8 cellular contexts compared by ENCODE assay signal in the genomic region with DNA sequence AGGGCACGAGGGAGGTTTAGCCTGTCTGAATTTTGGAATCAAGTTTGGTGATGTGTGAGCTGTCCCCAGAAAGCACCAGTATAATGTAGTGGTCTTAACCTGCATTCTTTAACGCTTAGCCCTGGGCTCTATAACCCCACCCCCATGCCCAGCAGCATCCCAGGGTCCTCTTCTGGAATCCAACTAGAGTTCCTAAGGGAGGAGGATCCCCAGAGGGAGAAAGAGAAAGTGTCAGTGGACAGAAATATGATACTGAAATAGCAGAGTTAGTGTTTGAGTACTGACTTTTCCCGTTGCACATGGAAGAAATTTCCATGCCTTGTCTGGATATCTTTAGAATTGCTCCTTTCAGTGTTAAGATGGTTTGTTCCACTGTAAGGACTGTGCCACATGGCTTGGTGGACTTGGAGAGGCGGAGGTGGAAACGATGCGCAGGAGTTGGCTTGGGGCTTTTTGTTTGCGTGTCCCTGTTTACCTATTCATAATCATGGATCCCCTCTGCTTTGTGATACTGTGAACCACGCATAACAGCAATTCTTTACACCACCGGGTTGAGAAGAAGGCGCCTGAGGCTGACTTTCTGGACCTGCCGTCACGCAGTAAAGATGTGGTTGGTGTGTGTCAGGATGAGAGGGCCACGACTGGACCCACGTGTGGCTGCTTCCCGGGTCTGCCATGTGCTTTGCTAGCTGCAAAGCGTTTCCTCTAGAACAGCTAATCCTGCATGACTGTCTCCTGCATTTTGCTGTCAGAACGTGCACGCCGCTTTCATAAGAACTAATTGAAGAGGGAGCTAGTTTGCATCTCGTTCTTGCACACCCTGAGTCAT.
DNase-seq lines count a peak whose midpoint lies in the region; ATAC-seq and TF ChIP-seq lines count a peak whose summit lies in the region.

No MANE protein-coding gene starts in this region.

- intact Hi-C loops in A673 (cut with micrococcal nuclease; ENCODE audit: unreplicated experiment): no loop called here

- H3K36me3 ChIP-seq in A673 (ENCODE audit: insufficient read depth, low read length, poor library complexity, severe bottlenecking) (no peaks in the 10 kb centered on the region), adipocyte (ENCODE audit: control insufficient read depth, insufficient read depth, low read length, severe bottlenecking) (peaks cover 3% of the 10 kb centered on the region), right atrium auricular region (peaks cover 2% of the 10 kb centered on the region)

- peak; percentile 44 for ATAC-seq in GM18907 (IDR thresholded peaks at IDR 0.05; ENCODE audit: unreplicated experiment)
- ATAC-seq in HG03175 (IDR thresholded peaks at IDR 0.05; ENCODE audit: unreplicated experiment): peak; percentile 51

- H3K9ac ChIP-seq in adipocyte (ENCODE audit: low read length): peak overlapping the region; percentile 86

- H3K4me1 ChIP-seq in A673 (ENCODE audit: insufficient read depth, low read length, poor library complexity, severe bottlenecking): peaks cover 35% of the 10 kb centered on the region
- H3K4me1 ChIP-seq in adipocyte (ENCODE audit: control insufficient read depth, insufficient read depth, low read length): peaks cover 27% of the 10 kb centered on the region
- peaks cover 0 to 50% of the 10 kb centered on the region in 2 donors for H3K4me1 ChIP-seq in right atrium auricular region

- DNase-seq in A673 (ENCODE audit: low spot score): peak; percentile 76
- DNase-seq in RPMI8226: peak; percentile 64
- DNase-seq in adipocyte (ENCODE audit: low read depth): peak; percentile 74
- DNase-seq in right atrium auricular region (ENCODE audit: low spot score): no peak
- no peak for DNase-seq in retinal pigment epithelial cell (ENCODE audit: low read depth)
- no peak for DNase-seq in NCI-H187 (lab: John Stamatoyannopoulos, UW)

- H3K9me3 ChIP-seq in A673 (ENCODE audit: low read depth, low read length, poor library complexity, severe bottlenecking): no peaks in the 10 kb centered on the region
- H3K9me3 ChIP-seq in adipocyte (ENCODE audit: control insufficient read depth, low read length): no peaks in the 10 kb centered on the region
- no peaks in the 10 kb centered on the region for H3K9me3 ChIP-seq in right atrium auricular region

- POLR2A ChIA-PET in A673 (lab: Charles Lee; ENCODE audit: low non-redundant PET): no interaction called here

- H3K27me3 ChIP-seq in A673 (replicated peaks; ENCODE audit: insufficient read depth, low read depth, low read length, poor library complexity) (no peaks in the 10 kb centered on the region), adipocyte (replicated peaks; ENCODE audit: control insufficient read depth, insufficient read depth, low read length) (no peaks in the 10 kb centered on the region), right atrium auricular region (no peaks in the 10 kb centered on the region)

- peak overlapping the region; percentile 42 for H3K4me3 ChIP-seq in A673 (ENCODE audit: low read depth, low read length, poor library complexity, severe bottlenecking)
- H3K4me3 ChIP-seq in adipocyte (ENCODE audit: low read length): peak overlapping the region; percentile 86
- peak overlapping the region; percentile 35 to 57 for H3K4me3 ChIP-seq in right atrium auricular region
- H3K4me3 ChIP-seq in retinal pigment epithelial cell (ENCODE audit: low read length): peak overlapping the region; percentile 64

- CTCF ChIA-PET in A673 (lab: Charles Lee): interaction anchor here (0.6 kb wide), 1 partner anchor 42 kb away, joined by 5 read pairs; no protein-coding TSS in a partner anchor

- BruUV-seq in A673 (replicated peaks; lab: Mats Ljungman, UMichigan): no TSS peak

- H3K27ac ChIP-seq in A673 (ENCODE audit: low read depth, low read length, poor library complexity, severe bottlenecking) (peak overlapping the region; percentile 81), right atrium auricular region (peak overlapping the region; percentile 75 to 79)

- TF ChIP-seq CTCF in A673 (conservative IDR thresholded peaks at IDR 0.05; ENCODE audit: low read depth, low read length): no peak
- no peak for TF ChIP-seq CTCF in right atrium auricular region (IDR thresholded peaks at IDR 0.05)
- TF ChIP-seq CTCF in retinal pigment epithelial cell (conservative IDR thresholded peaks at IDR 0.05; ENCODE audit: low read depth, low read length): no peak

Comparison
In these comparisons a context has a peak if more than half of its experiments do, and no peak if none do; other contexts are left out.
1. DNase-seq: peak in A673 (single experiment), RPMI8226 (single experiment) and adipocyte (single experiment); none in right atrium auricular region (single experiment), retinal pigment epithelial cell (single experiment) and NCI-H187 (0 of 2).
2. Peak in every context shown above with its lines, with median percentiles within 50 percentile points of each other: H3K4me3 ChIP-seq.